Comparison of ENCODE assay signal across 10 cellular contexts in genomic region chr2:134507697-134508096, GRCh38.
"Had no signal": no experiment of that assay in that cellular context is flagged by ENCODE, and none has a peak within 500 bp of the region (broad histone marks: within the 10 kb centered on the region; RNA-seq: fewer than 3 reads in every experiment).

No MANE protein-coding gene starts in this region.

- DNase-seq: GM23248, GOT3, H7, HFFc6, KG1 had no signal

- H3K9me3 ChIP-seq: HAP-1 had no signal

- H3K27ac ChIP-seq: GM23248, HL-60 had no signal

- ATAC-seq: HCT116, HepG2, K562 had no signal

- H2AFZ ChIP-seq: GM23248 had no signal

- H3K4me3 ChIP-seq: GM23248, HAP-1, K562 had no signal

- H3K36me3 ChIP-seq: HAP-1 had no signal

- H3K9ac ChIP-seq: GM23248 had no signal

- H3K4me1 ChIP-seq: HAP-1 had no signal
